Comparison of ENCODE assay signal across 19 cellular contexts in the genomic region with DNA sequence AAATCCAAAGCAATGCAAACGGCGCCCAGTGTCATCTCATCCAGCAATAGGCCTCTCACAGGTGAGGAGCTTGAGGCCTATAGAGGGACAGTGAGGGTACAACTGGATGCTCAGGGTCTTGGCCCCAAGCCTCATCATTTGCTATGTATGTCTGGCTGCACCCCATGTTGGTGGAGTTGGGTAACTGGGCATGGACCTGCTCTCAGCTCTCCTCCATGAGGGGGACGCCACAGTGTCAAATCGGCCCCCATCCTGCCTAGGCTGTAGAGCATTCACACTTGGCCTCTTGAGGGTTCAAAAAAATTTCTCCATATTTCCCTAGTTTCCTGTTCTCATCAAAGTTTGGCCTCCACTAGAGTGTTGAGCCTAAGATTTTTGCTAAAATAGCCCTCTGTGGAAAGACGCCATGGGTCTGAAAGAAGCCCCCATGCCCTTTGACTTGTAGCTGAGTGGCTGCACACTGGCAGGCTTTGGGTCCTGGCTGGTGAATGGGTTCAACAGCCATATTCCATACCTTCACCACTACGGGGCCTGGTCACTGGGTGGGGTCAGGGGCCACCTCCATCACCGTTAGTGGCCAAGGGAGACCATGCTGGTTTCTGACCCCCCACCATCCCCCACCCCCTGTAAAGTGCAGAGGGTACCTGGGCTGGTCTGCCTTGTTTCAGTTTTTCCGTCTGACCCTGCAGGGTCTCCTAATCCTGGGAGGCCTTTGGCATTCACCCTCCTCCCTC.
"Had no signal": no experiment of that assay in that cellular context is flagged by ENCODE, and none has a peak within 500 bp of the region (broad histone marks: within the 10 kb centered on the region; RNA-seq: fewer than 3 reads in every experiment).

No MANE protein-coding gene starts in this region.

- H3K4me1 Mint-ChIP-seq: naive B cell had no signal

- H3K4me1 ChIP-seq: gastrocnemius medialis, left lung, psoas muscle, testis, tibial nerve had no signal

- H3K9me3 Mint-ChIP-seq: naive B cell; nephron progenitor cell; stimulated activated naive CD8-positive, alpha-beta T cell treated with anti-CD3 and anti-CD28 coated beads, Interleukin-15, Interleukin-2, amounts not matched to agents 100 ng/mL and 50 ng/mL, for 24 hours had no signal

- H3K4me3 ChIP-seq: gastrocnemius medialis, left lung, lung, psoas muscle, testis, tibial nerve had no signal

- ATAC-seq: esophagus mucosa, gastrocnemius medialis, left lung, psoas muscle had no signal

- H3K4me3 Mint-ChIP-seq: naive B cell; nephron progenitor cell; stimulated activated naive CD8-positive, alpha-beta T cell treated with anti-CD3 and anti-CD28 coated beads, Interleukin-15, Interleukin-2, amounts not matched to agents 100 ng/mL and 50 ng/mL, for 24 hours had no signal

- H3K27ac ChIP-seq: gastrocnemius medialis, left lung, neutrophil, psoas muscle, testis, tibial nerve had no signal

- FAIRE-seq: bronchial epithelial cell, endometrium, islet of Langerhans, small intestine had no signal

- H3K9me3 ChIP-seq: gastrocnemius medialis, left lung, neutrophil, psoas muscle, testis, tibial nerve had no signal

- H3K27ac Mint-ChIP-seq: naive B cell; nephron progenitor cell; stimulated activated naive CD8-positive, alpha-beta T cell treated with anti-CD3 and anti-CD28 coated beads, Interleukin-15, Interleukin-2, amounts not matched to agents 100 ng/mL and 50 ng/mL, for 24 hours had no signal

- H3K27me3 ChIP-seq: left lung, neutrophil, testis, tibial nerve had no signal

- H3K36me3 ChIP-seq: gastrocnemius medialis, left lung, neutrophil, tibial nerve had no signal

- H3K36me3 Mint-ChIP-seq: naive B cell had no signal

- DNase-seq: effector memory CD4-positive, alpha-beta T cell; gastrocnemius medialis; left lung; mesenchymal stem cell; naive B cell; nephron progenitor cell; psoas muscle; retina; small intestine; stimulated activated CD4-positive, alpha-beta T cell treated with anti-CD3 and anti-CD28 coated beads, Interleukin-2, amount 100 ng/mL, for 48 hours; testis had no signal
